ENCODE assay signal across 18 cellular contexts in the genomic region with DNA sequence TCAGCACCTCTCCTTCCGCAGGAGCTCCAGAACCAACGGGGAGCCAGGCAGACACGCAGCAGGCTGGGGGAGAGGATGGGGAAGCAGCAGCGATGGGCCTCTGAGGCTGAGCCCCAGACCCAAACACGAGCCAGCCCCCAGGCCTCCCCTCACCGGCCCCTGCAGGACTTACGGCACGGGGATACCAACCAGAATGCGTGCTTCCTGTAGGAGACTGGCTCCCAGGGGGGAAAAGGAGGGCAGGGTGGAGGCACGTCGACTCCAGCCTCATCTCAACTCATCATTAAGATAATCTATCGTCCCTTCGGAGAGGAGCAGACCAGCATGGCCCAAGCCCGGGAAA.
DNase-seq lines count a peak whose midpoint lies in the region; TF ChIP-seq lines count a peak whose summit lies in the region.
"Had no signal": no experiment of that assay in that cellular context is flagged by ENCODE, and none has a peak within 500 bp of the region (broad histone marks: within the 10 kb centered on the region; RNA-seq: fewer than 3 reads in every experiment).

No MANE protein-coding gene starts in this region.

- H3K27ac Mint-ChIP-seq in neural crest cell (ENCODE audit: unreplicated experiment), result peak overlapping the region; percentile 16
- H3K27ac Mint-ChIP-seq in glutamatergic neuron (ENCODE audit: unreplicated experiment), result no peak overlapping the region
- H3K27ac Mint-ChIP-seq: CD8-positive, alpha-beta memory T cell had no signal

- H3K9ac ChIP-seq in colonic mucosa (ENCODE audit: low read depth in 2 of 2, low read length in 2 of 2), result no peak overlapping the region
- H3K9ac ChIP-seq: KMS-11 had no signal

- no peak overlapping the region for H3K4me3 ChIP-seq in colonic mucosa

- H3K9me3 Mint-ChIP-seq in neural crest cell (peaks cover 8% of the 10 kb centered on the region), glutamatergic neuron (ENCODE audit: unreplicated experiment) (peaks cover 10% of the 10 kb centered on the region)

- peak; percentile 9 for DNase-seq in activated CD8-positive, alpha-beta memory T cell treated with anti-CD3 and anti-CD28 coated beads for 24 hours
- no peak for DNase-seq in activated CD8-positive, alpha-beta memory T cell treated with anti-CD3 and anti-CD28 coated beads, Interleukin-2, amount 50 U/mL, for 48 hours
- DNase-seq in colonic mucosa (peak; percentile 13), neural crest cell (ENCODE audit: low read depth, low spot score) (no peak), ureter (ENCODE audit: low spot score) (peak; percentile 19), middle frontal gyrus (ENCODE audit: extremely low spot score, low spot score) (no peak), foreskin melanocyte (no peak), glutamatergic neuron (no peak)
- DNase-seq: BE2C, GOT3, NCI-H1417 treated with DMSO at 0.1 percent for 48 hours, NCI-H187 treated with DMSO at 0.1 percent for 48 hours, NCI-H2227 treated with DMSO at 0.1 percent for 48 hours, NCI-H510A treated with DMSO at 0.1 percent for 48 hours, RPMI8226, SIG-M5 had no signal

- no peak overlapping the region for H3K27ac ChIP-seq in colonic mucosa
- H3K27ac ChIP-seq: KMS-11 had no signal

- TF ChIP-seq CTCF in colonic mucosa (IDR thresholded peaks at IDR 0.05), result no peak
- TF ChIP-seq CTCF in neural crest cell (conservative IDR thresholded peaks at IDR 0.05), result no peak
- TF ChIP-seq CTCF in glutamatergic neuron (IDR thresholded peaks at IDR 0.05; ENCODE audit: partially characterized antibody, unreplicated experiment), result no peak

- H3K27me3 Mint-ChIP-seq in neural crest cell (ENCODE audit: low read depth) (peaks cover 3% of the 10 kb centered on the region), glutamatergic neuron (ENCODE audit: unreplicated experiment) (no peaks in the 10 kb centered on the region)

- H3K4me1 Mint-ChIP-seq in neural crest cell (peaks cover 8% of the 10 kb centered on the region), glutamatergic neuron (ENCODE audit: low read depth, unreplicated experiment) (no peaks in the 10 kb centered on the region)
- H3K4me1 Mint-ChIP-seq: CD8-positive, alpha-beta memory T cell had no signal

- H3K36me3 Mint-ChIP-seq in neural crest cell (ENCODE audit: low read depth), result no peaks in the 10 kb centered on the region
- peaks cover 15% of the 10 kb centered on the region for H3K36me3 Mint-ChIP-seq in glutamatergic neuron (ENCODE audit: unreplicated experiment)
- H3K36me3 Mint-ChIP-seq: CD8-positive, alpha-beta memory T cell had no signal

- no peak overlapping the region for H3K4me3 Mint-ChIP-seq in neural crest cell
- no peak overlapping the region for H3K4me3 Mint-ChIP-seq in glutamatergic neuron (ENCODE audit: unreplicated experiment)
- H3K4me3 Mint-ChIP-seq: CD8-positive, alpha-beta memory T cell had no signal

- no peaks in the 10 kb centered on the region for H3K9me3 ChIP-seq in colonic mucosa
- H3K9me3 ChIP-seq: BE2C had no signal

- intact Hi-C loops in colonic mucosa (cut with DNase I), result no loop called here

- H3K27me3 ChIP-seq in colonic mucosa, result no peaks in the 10 kb centered on the region
- H3K27me3 ChIP-seq: BE2C had no signal

- no peaks in the 10 kb centered on the region for H3K4me1 ChIP-seq in colonic mucosa

- no peaks in the 10 kb centered on the region for H3K36me3 ChIP-seq in colonic mucosa
- H3K36me3 ChIP-seq: BE2C had no signal

Comparison
In these comparisons a context has a peak if more than half of its experiments do, and no peak if none do; other contexts are left out.
1. DNase-seq: peak in activated CD8-positive, alpha-beta memory T cell treated with anti-CD3 and anti-CD28 coated beads for 24 hours (single experiment), colonic mucosa (single experiment) and ureter (single experiment); none in activated CD8-positive, alpha-beta memory T cell treated with anti-CD3 and anti-CD28 coated beads, Interleukin-2, amount 50 U/mL, for 48 hours (single experiment), neural crest cell (single experiment), middle frontal gyrus (single experiment), foreskin melanocyte (single experiment) and glutamatergic neuron (single experiment).